In genomic region chr12:53222170-53223005, GRCh38 we compare ENCODE assay signal across 8 cellular contexts. TPM values are rescaled to one million over a fixed set of nuclear protein-coding genes. Genes with fewer than 3 reads are reported as not detected.
DNase-seq lines count a peak whose midpoint lies in the region; ATAC-seq, FAIRE-seq and TF ChIP-seq lines count a peak whose summit lies in the region.

No MANE protein-coding gene starts in this region.

- H2AFZ ChIP-seq in astrocyte (ENCODE audit: low read depth, low read length) = no peak overlapping the region

- peaks cover 54% of the 10 kb centered on the region for H3K4me1 ChIP-seq in astrocyte (ENCODE audit: insufficient read depth, low read length)
- peaks cover 0 to 28% of the 10 kb centered on the region in 2 donors for H3K4me1 ChIP-seq in lung (ENCODE audit: control insufficient read depth in 2 of 2, insufficient read depth in 2 of 2, low read length in 2 of 2)

- H3K4me3 ChIP-seq in astrocyte (ENCODE audit: insufficient read depth, low read depth, low read length) (no peak overlapping the region), lung (no peak overlapping the region)

- 37 to 41% methylated on average over 5 of the region's 5 CpGs for WGBS in lung, 2 donors

- TF ChIP-seq CTCF in astrocyte (IDR thresholded peaks at IDR 0.05; ENCODE audit: insufficient read depth, low read depth, low read length) (no peak), lung (IDR thresholded peaks at IDR 0.05; ENCODE audit: control extremely low read depth, extremely low read depth) (no peak), type B pancreatic cell (conservative IDR thresholded peaks at IDR 0.05) (no peak)

- H3K27ac ChIP-seq in astrocyte (ENCODE audit: low read depth, low read length) (no peak overlapping the region), lung (ENCODE audit: low read depth in 1 of 2, low read length in 1 of 2) (peak overlapping the region; percentile 75 to 97)

- H4K20me1 ChIP-seq in astrocyte (ENCODE audit: insufficient read depth, low read length) = peaks cover 13% of the 10 kb centered on the region

- H3K4me2 ChIP-seq in astrocyte (ENCODE audit: low read length) = peak overlapping the region; percentile 100

- peaks cover 20% of the 10 kb centered on the region for H3K79me2 ChIP-seq in astrocyte (ENCODE audit: insufficient read depth, low read length)

- H3K9me3 ChIP-seq in astrocyte (ENCODE audit: insufficient read depth, low read depth, low read length) (no peaks in the 10 kb centered on the region), lung (ENCODE audit: control insufficient read depth in 2 of 2, insufficient read depth in 1 of 2, low read length in 1 of 2) (no peaks in the 10 kb centered on the region)

- no peaks in the 10 kb centered on the region for H3K27me3 ChIP-seq in astrocyte (ENCODE audit: insufficient read depth, low read length)
- H3K27me3 ChIP-seq in lung (ENCODE audit: control insufficient read depth, insufficient read depth) = no peaks in the 10 kb centered on the region

- no peak for DNase-seq in activated T-cell treated with anti-CD3 and anti-CD28 coated beads, Interleukin-2, amount 50 U/mL, for 4 hours
- DNase-seq in activated T-cell treated with anti-CD3 and anti-CD28 coated beads, Interleukin-2, amount 50 U/mL, for 1 hour = no peak
- DNase-seq in astrocyte (ENCODE audit: low read depth) (no peak), lung (ENCODE audit: low spot score) (no peak), type B pancreatic cell (ENCODE audit: extremely low spot score, unreplicated experiment) (no peak), SIG-M5 (lab: John Stamatoyannopoulos, UW) (no peak)
- no peak for DNase-seq in activated CD4-positive, CD25-positive, alpha-beta regulatory T cell (lab: John Stamatoyannopoulos, UW)
- DNase-seq in central memory CD4-positive, alpha-beta T cell = no peak

- peak overlapping the region; percentile 81 for H3K4me3 Mint-ChIP-seq in activated T-cell treated with anti-CD3 and anti-CD28 coated beads, Interleukin-2, amount 50 U/mL, for 4 hours
- H3K4me3 Mint-ChIP-seq in astrocyte (ENCODE audit: unreplicated experiment) (peak overlapping the region; percentile 78), type B pancreatic cell (peak overlapping the region; percentile 83)

- no peak for FAIRE-seq in astrocyte (lab: Jason Lieb, UNC)

- H3K36me3 Mint-ChIP-seq in activated T-cell treated with anti-CD3 and anti-CD28 coated beads, Interleukin-2, amount 50 U/mL, for 4 hours (ENCODE audit: insufficient read depth) = peaks cover 4% of the 10 kb centered on the region
- peaks cover 7% of the 10 kb centered on the region for H3K36me3 Mint-ChIP-seq in astrocyte (ENCODE audit: low read depth, unreplicated experiment)
- peaks cover 5% of the 10 kb centered on the region for H3K36me3 Mint-ChIP-seq in type B pancreatic cell

- H3K27me3 Mint-ChIP-seq in activated T-cell treated with anti-CD3 and anti-CD28 coated beads, Interleukin-2, amount 50 U/mL, for 4 hours (ENCODE audit: low read depth) = no peaks in the 10 kb centered on the region
- H3K27me3 Mint-ChIP-seq in astrocyte (ENCODE audit: low read depth, unreplicated experiment) = no peaks in the 10 kb centered on the region
- H3K27me3 Mint-ChIP-seq in type B pancreatic cell = peaks cover 9% of the 10 kb centered on the region

- ATAC-seq in activated T-cell treated with anti-CD3 and anti-CD28 coated beads, Interleukin-2, amount 50 U/mL, for 4 hours = no peak
- ATAC-seq in lung (ENCODE audit: insufficient read depth, low FRiP score) = no peak

- peak overlapping the region; percentile 84 for H3K27ac Mint-ChIP-seq in astrocyte (ENCODE audit: unreplicated experiment)
- peak overlapping the region; percentile 87 for H3K27ac Mint-ChIP-seq in type B pancreatic cell

- peak overlapping the region; percentile 34 for H3K9ac ChIP-seq in astrocyte (ENCODE audit: low read length)

- no peaks in the 10 kb centered on the region for H3K9me3 Mint-ChIP-seq in activated T-cell treated with anti-CD3 and anti-CD28 coated beads, Interleukin-2, amount 50 U/mL, for 4 hours
- H3K9me3 Mint-ChIP-seq in astrocyte (ENCODE audit: unreplicated experiment) (no peaks in the 10 kb centered on the region), type B pancreatic cell (no peaks in the 10 kb centered on the region)

- peaks cover 74% of the 10 kb centered on the region for H3K4me1 Mint-ChIP-seq in activated T-cell treated with anti-CD3 and anti-CD28 coated beads, Interleukin-2, amount 50 U/mL, for 4 hours (ENCODE audit: low read depth)
- H3K4me1 Mint-ChIP-seq in astrocyte (ENCODE audit: low read depth, unreplicated experiment) (peaks cover 46% of the 10 kb centered on the region), type B pancreatic cell (ENCODE audit: unreplicated experiment) (peaks cover 54% of the 10 kb centered on the region)

- H3K36me3 ChIP-seq in astrocyte (ENCODE audit: insufficient read depth, low read length) = no peaks in the 10 kb centered on the region
- H3K36me3 ChIP-seq in lung (ENCODE audit: control insufficient read depth in 2 of 2, insufficient read depth in 2 of 2, low read length in 2 of 2) = peaks cover 0 to 4% of the 10 kb centered on the region in 2 donors

RNA-seq across cellular contexts. Expression of gene RARG, which starts 9.6 kb away (rescaled TPM):
- 10 to 100 TPM; 34.4 to 38.4 (median 38.0) TPM for total RNA-seq in activated T-cell treated with anti-CD3 and anti-CD28 coated beads, Interleukin-2, amount 50 U/mL, for 4 hours
- total RNA-seq in astrocyte = 10.1 and 11.7 TPM in 2 replicates
- 10 to 100 TPM; 27.8 to 29.7 TPM for total RNA-seq in lung
- 10 to 100 TPM; 12.0 to 14.2 TPM for polyA plus RNA-seq in lung
- total RNA-seq in type B pancreatic cell (ENCODE audit: low replicate concordance) = 74.5 and 89.9 TPM in 2 replicates

RNA-seq across cellular contexts. Expression of gene ITGB7, which starts 15.3 kb away (rescaled TPM):
- total RNA-seq in activated T-cell treated with anti-CD3 and anti-CD28 coated beads, Interleukin-2, amount 50 U/mL, for 4 hours = 100 to 1,000 TPM in 2 of 3 donors, 10 to 100 TPM in 1; 82.1 to 140 (median 124) TPM
- total RNA-seq in astrocyte (0.79 and 1.3 TPM in 2 replicates), lung (1 to 10 TPM; 2.3 to 7.9 TPM), type B pancreatic cell (ENCODE audit: low replicate concordance) (3.2 and 4.2 TPM in 2 replicates)
- polyA plus RNA-seq in lung = 1 to 10 TPM; 3.9 to 6.1 TPM

RNA-seq across cellular contexts. Expression of gene CSAD, which starts 41.7 kb away (rescaled TPM):
- 10 to 100 TPM in 1 of 3 donors, 1 to 10 TPM in 2; 8.0 to 10.6 (median 9.3) TPM for total RNA-seq in activated T-cell treated with anti-CD3 and anti-CD28 coated beads, Interleukin-2, amount 50 U/mL, for 4 hours
- total RNA-seq in astrocyte = 16.7 and 19.4 TPM in 2 replicates
- 10 to 100 TPM; 30.1 to 48.8 TPM for total RNA-seq in lung
- 10 to 100 TPM; 21.7 to 36.5 TPM for polyA plus RNA-seq in lung
- total RNA-seq in type B pancreatic cell (ENCODE audit: low replicate concordance) = 30.6 and 49.3 TPM in 2 replicates

RNA-seq across cellular contexts. Expression of gene ZNF740, which starts 41.9 kb away (rescaled TPM):
- 10 to 100 TPM; 29.7 to 41.5 (median 36.6) TPM for total RNA-seq in activated T-cell treated with anti-CD3 and anti-CD28 coated beads, Interleukin-2, amount 50 U/mL, for 4 hours
- total RNA-seq in astrocyte = 31.0 and 32.7 TPM in 2 replicates
- total RNA-seq in lung = 10 to 100 TPM; 28.0 to 37.4 TPM
- polyA plus RNA-seq in lung = 1 to 10 TPM; 7.8 to 8.6 TPM
- total RNA-seq in type B pancreatic cell (ENCODE audit: low replicate concordance) = 49.2 and 72.2 TPM in 2 replicates

RNA-seq across cellular contexts. Expression of gene ESPL1, which starts 45.7 kb away (rescaled TPM):
- total RNA-seq in activated T-cell treated with anti-CD3 and anti-CD28 coated beads, Interleukin-2, amount 50 U/mL, for 4 hours = 10 to 100 TPM; 19.9 to 21.9 (median 20.0) TPM
- total RNA-seq in astrocyte (1.2 and 2.0 TPM in 2 replicates), lung (1 to 10 TPM; 2.0 to 6.7 TPM), type B pancreatic cell (ENCODE audit: low replicate concordance) (35.1 and 50.0 TPM in 2 replicates)
- under 1 TPM; 0.77 to 0.97 TPM for polyA plus RNA-seq in lung

Comparison
In these comparisons a context has a peak if more than half of its experiments do, and no peak if none do; other contexts are left out.
1. RNA of gene ITGB7, which starts 15.3 kb away (total RNA-seq): 82.1 to 140 TPM in activated T-cell treated with anti-CD3 and anti-CD28 coated beads, Interleukin-2, amount 50 U/mL, for 4 hours; 2.3 to 7.9 TPM in lung, 3.2 to 4.2 TPM in type B pancreatic cell and 0.79 to 1.3 TPM in astrocyte; every median in the first group is over 4 times any median in the second.
2. Peak in every context shown above with its lines, with median percentiles within 50 percentile points of each other: H3K4me3 Mint-ChIP-seq.